8 cellular contexts compared by ENCODE assay signal in genomic region chr2:160367887-160368286, GRCh38.
DNase-seq lines count a peak whose midpoint lies in the region; ATAC-seq, FAIRE-seq and TF ChIP-seq lines count a peak whose summit lies in the region.

No MANE protein-coding gene starts in this region.

- POLR2A ChIA-PET in WTC11 (lab: Charles Lee): no interaction called here

- no peak overlapping the region for H3K4me3 ChIP-seq in keratinocyte (ENCODE audit: control insufficient read depth in 2 of 3, extremely low read depth in 1 of 3, insufficient read depth in 2 of 3, low read depth in 1 of 3, low read length in 3 of 3)

- peaks cover 96% of the 10 kb centered on the region for H3K79me2 ChIP-seq in keratinocyte (ENCODE audit: control insufficient read depth, insufficient read depth, low read length)

- peaks cover 87% of the 10 kb centered on the region for H3K4me1 Mint-ChIP-seq in WTC11
- peaks cover 67% of the 10 kb centered on the region for H3K4me1 Mint-ChIP-seq in type B pancreatic cell (ENCODE audit: unreplicated experiment)

- H3K27me3 Mint-ChIP-seq in WTC11 (ENCODE audit: low read depth) (no peaks in the 10 kb centered on the region), type B pancreatic cell (no peaks in the 10 kb centered on the region)

- no peaks in the 10 kb centered on the region for H3K27me3 ChIP-seq in keratinocyte (ENCODE audit: control insufficient read depth, extremely low read depth, insufficient read depth, low read length)

- FAIRE-seq in keratinocyte (lab: Jason Lieb, UNC): peak; percentile 43

- peaks cover 16% of the 10 kb centered on the region for H3K4me1 ChIP-seq in keratinocyte (ENCODE audit: control insufficient read depth, extremely low read depth, insufficient read depth, low read length)

- H3K4me3 Mint-ChIP-seq in WTC11 (no peak overlapping the region), type B pancreatic cell (no peak overlapping the region)

- dilution Hi-C loops in keratinocyte (cut with MboI; ENCODE audit: extremely low pct_ligation_motif_present, low sequenced_read_pairs): no loop called here

- no peak overlapping the region for H3K27ac ChIP-seq in keratinocyte (ENCODE audit: control insufficient read depth, insufficient read depth, low read length)

- H3K9ac ChIP-seq in keratinocyte (ENCODE audit: control insufficient read depth, extremely low read depth, insufficient read depth, low read length): no peak overlapping the region

- peak overlapping the region; percentile 92 for H3K27ac Mint-ChIP-seq in WTC11
- H3K27ac Mint-ChIP-seq in type B pancreatic cell: peak overlapping the region; percentile 61

- H3K9me3 ChIP-seq in keratinocyte (ENCODE audit: control insufficient read depth, low read depth, low read length): no peaks in the 10 kb centered on the region

- DNase-seq in CD1c-positive myeloid dendritic cell (ENCODE audit: extremely low spot score) (peak; percentile 76), WTC11 (ENCODE audit: low spot score) (no peak), keratinocyte (ENCODE audit: low read depth, low spot score) (no peak), type B pancreatic cell (ENCODE audit: extremely low spot score, unreplicated experiment) (no peak)
- DNase-seq in stimulated activated CD4-positive, alpha-beta T cell treated with anti-CD3 and anti-CD28 coated beads, Interleukin-4, amount 100 ng/mL, for 4 hours: no peak
- no peak for DNase-seq in activated naive CD4-positive, alpha-beta T cell treated with anti-CD3 and anti-CD28 coated beads, Interleukin-2, amount 50 U/mL, for 16 hours

- H3K9me1 ChIP-seq in keratinocyte (ENCODE audit: control insufficient read depth, extremely low read depth, insufficient read depth, low read length): no peaks in the 10 kb centered on the region

- H4K20me1 ChIP-seq in keratinocyte (ENCODE audit: control insufficient read depth, extremely low read depth, insufficient read depth, low read length): no peaks in the 10 kb centered on the region

- peaks cover 4 to 19% of the 10 kb centered on the region in 2 experiments for H3K36me3 ChIP-seq in keratinocyte (ENCODE audit: control insufficient read depth in 2 of 2, extremely low read depth in 1 of 2, insufficient read depth in 2 of 2, low read length in 2 of 2)

- H3K4me2 ChIP-seq in keratinocyte (ENCODE audit: control insufficient read depth, extremely low read depth, insufficient read depth, low read depth, low read length): no peak overlapping the region

- CTCF ChIA-PET in WTC11 (lab: Charles Lee): no interaction called here

- H3K9me3 Mint-ChIP-seq in WTC11 (no peaks in the 10 kb centered on the region), type B pancreatic cell (no peaks in the 10 kb centered on the region)

- ATAC-seq in HG03378 (IDR thresholded peaks at IDR 0.05; ENCODE audit: unreplicated experiment) (peak; percentile 92), WTC11 (no peak), HG02981 (IDR thresholded peaks at IDR 0.05; ENCODE audit: unreplicated experiment) (no peak)

- TF ChIP-seq CTCF in WTC11 (IDR thresholded peaks at IDR 0.05): no peak
- TF ChIP-seq CTCF in keratinocyte (optimal IDR thresholded peaks at IDR 0.05 in 1 of 3, IDR thresholded peaks at IDR 0.05 in 1 of 3, conservative IDR thresholded peaks at IDR 0.05 in 1 of 3; ENCODE audit: extremely low read depth in 1 of 3, insufficient read depth in 2 of 3, low read length in 3 of 3): no peak
- TF ChIP-seq CTCF in type B pancreatic cell (conservative IDR thresholded peaks at IDR 0.05): no peak

- H2AFZ ChIP-seq in keratinocyte (ENCODE audit: control insufficient read depth, low read length): no peak overlapping the region

- H3K36me3 Mint-ChIP-seq in WTC11 (peaks cover 4% of the 10 kb centered on the region; the same call in 1 of the 2 replicates), type B pancreatic cell (peaks cover 23% of the 10 kb centered on the region)

TF ChIP-seq in WTC11, 78 proteins besides CTCF, POLR2A, EP300 and RAD21 (continues in another document):
- no peak for TF ChIP-seq STAT6 (CRISPR knock-in tag; conservative IDR thresholded peaks at IDR 0.05; ENCODE audit: low read depth)
- no peak for TF ChIP-seq HMGA2 (CRISPR knock-in tag; IDR thresholded peaks at IDR 0.05)
- no peak for TF ChIP-seq ZNF138 (CRISPR knock-in tag; conservative IDR thresholded peaks at IDR 0.05)
- TF ChIP-seq, protein P1, sequence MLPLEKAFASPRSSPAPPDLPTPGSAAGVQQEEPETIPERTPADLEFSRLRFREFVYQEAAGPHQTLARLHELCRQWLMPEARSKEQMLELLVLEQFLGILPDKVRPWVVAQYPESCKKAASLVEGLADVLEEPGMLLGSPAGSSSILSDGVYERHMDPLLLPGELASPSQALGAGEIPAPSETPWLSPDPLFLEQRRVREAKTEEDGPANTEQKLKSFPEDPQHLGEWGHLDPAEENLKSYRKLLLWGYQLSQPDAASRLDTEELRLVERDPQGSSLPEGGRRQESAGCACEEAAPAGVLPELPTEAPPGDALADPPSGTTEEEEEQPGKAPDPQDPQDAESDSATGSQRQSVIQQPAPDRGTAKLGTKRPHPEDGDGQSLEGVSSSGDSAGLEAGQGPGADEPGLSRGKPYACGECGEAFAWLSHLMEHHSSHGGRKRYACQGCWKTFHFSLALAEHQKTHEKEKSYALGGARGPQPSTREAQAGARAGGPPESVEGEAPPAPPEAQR (CRISPR knock-in tag; IDR thresholded peaks at IDR 0.05): no peak
- TF ChIP-seq, protein P2, sequence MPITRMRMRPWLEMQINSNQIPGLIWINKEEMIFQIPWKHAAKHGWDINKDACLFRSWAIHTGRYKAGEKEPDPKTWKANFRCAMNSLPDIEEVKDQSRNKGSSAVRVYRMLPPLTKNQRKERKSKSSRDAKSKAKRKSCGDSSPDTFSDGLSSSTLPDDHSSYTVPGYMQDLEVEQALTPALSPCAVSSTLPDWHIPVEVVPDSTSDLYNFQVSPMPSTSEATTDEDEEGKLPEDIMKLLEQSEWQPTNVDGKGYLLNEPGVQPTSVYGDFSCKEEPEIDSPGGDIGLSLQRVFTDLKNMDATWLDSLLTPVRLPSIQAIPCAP (CRISPR knock-in tag; IDR thresholded peaks at IDR 0.05): no peak
- TF ChIP-seq MAX (CRISPR knock-in tag; IDR thresholded peaks at IDR 0.05): no peak
- no peak for TF ChIP-seq ATF1 (CRISPR knock-in tag; IDR thresholded peaks at IDR 0.05)
- TF ChIP-seq GTF2I (CRISPR knock-in tag; conservative IDR thresholded peaks at IDR 0.05): no peak
- TF ChIP-seq, protein P3, sequence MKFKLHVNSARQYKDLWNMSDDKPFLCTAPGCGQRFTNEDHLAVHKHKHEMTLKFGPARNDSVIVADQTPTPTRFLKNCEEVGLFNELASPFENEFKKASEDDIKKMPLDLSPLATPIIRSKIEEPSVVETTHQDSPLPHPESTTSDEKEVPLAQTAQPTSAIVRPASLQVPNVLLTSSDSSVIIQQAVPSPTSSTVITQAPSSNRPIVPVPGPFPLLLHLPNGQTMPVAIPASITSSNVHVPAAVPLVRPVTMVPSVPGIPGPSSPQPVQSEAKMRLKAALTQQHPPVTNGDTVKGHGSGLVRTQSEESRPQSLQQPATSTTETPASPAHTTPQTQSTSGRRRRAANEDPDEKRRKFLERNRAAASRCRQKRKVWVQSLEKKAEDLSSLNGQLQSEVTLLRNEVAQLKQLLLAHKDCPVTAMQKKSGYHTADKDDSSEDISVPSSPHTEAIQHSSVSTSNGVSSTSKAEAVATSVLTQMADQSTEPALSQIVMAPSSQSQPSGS (CRISPR knock-in tag; IDR thresholded peaks at IDR 0.05; ENCODE audit: borderline replicate concordance, low read depth): no peak
